Comparison of ENCODE assay signal across 9 cellular contexts in genomic region chr2:105143094-105143466, GRCh38.
DNase-seq lines count a peak whose midpoint lies in the region; ATAC-seq and TF ChIP-seq lines count a peak whose summit lies in the region.
"Had no signal": no experiment of that assay in that cellular context is flagged by ENCODE, and none has a peak within 500 bp of the region (broad histone marks: within the 10 kb centered on the region; RNA-seq: fewer than 3 reads in every experiment).

No MANE protein-coding gene starts in this region.

- H3K27ac ChIP-seq in CD4-positive, alpha-beta T cell (ENCODE audit: low read depth, low read length), result no peak overlapping the region
- H3K27ac ChIP-seq in dorsolateral prefrontal cortex, result peak overlapping the region in 31 of 59 donors; percentile 2 to 77 (median 42)

- no peak overlapping the region for H3K27ac Mint-ChIP-seq in CD4-positive, alpha-beta T cell

- H3K9me3 ChIP-seq in CD4-positive, alpha-beta T cell (ENCODE audit: control insufficient read depth, low read length), result no peaks in the 10 kb centered on the region
- H3K9me3 ChIP-seq in Loucy (ENCODE audit: insufficient read depth, low read depth, low read length) (no peaks in the 10 kb centered on the region), neuron (ENCODE audit: low read length) (no peaks in the 10 kb centered on the region)

- intact Hi-C loops in CD4-positive, alpha-beta T cell (cut with DNase I, micrococcal nuclease), result no loop called here
- intact Hi-C loops in dorsolateral prefrontal cortex (cut with DNase I) (no loop called here), Right ventricle myocardium inferior (cut with DNase I) (no loop called here)

- H3K79me2 ChIP-seq in Loucy (ENCODE audit: insufficient read depth, low read length), result no peaks in the 10 kb centered on the region

- H3K9me3 Mint-ChIP-seq in CD4-positive, alpha-beta T cell, result no peaks in the 10 kb centered on the region

- H3K9me2 ChIP-seq in Loucy (replicated peaks; ENCODE audit: low read depth, low read length), result no peaks in the 10 kb centered on the region

- CTCF ChIA-PET in CD4-positive, alpha-beta T cell (lab: Charles Lee), result no interaction called here

- no peaks in the 10 kb centered on the region for H3F3A ChIP-seq in Loucy (ENCODE audit: low read depth)

- no peak overlapping the region for H3K9ac ChIP-seq in Loucy (ENCODE audit: low read depth, low read length, poor library complexity, severe bottlenecking)

- peak overlapping the region; percentile 66 for H3K4me3 Mint-ChIP-seq in CD4-positive, alpha-beta T cell

- no peaks in the 10 kb centered on the region for H4K20me1 ChIP-seq in Loucy (ENCODE audit: insufficient read depth, low read length, poor library complexity, severe bottlenecking)

- H3K27me3 Mint-ChIP-seq in CD4-positive, alpha-beta T cell, result peaks cover 69% of the 10 kb centered on the region

- no peaks in the 10 kb centered on the region for H3K36me3 ChIP-seq in Loucy (ENCODE audit: insufficient read depth, low read length)
- peaks cover 2% of the 10 kb centered on the region for H3K36me3 ChIP-seq in neuron (ENCODE audit: insufficient read depth, low read length)

- H3K4me3 ChIP-seq in Loucy (ENCODE audit: low read length, poor library complexity, severe bottlenecking) (peak overlapping the region; percentile 70), dorsolateral prefrontal cortex (peak overlapping the region in 52 of 59 donors; percentile 15 to 73 (median 59)), neuron (ENCODE audit: low read length) (peak overlapping the region; percentile 65)

- ATAC-seq in CD4-positive, alpha-beta T cell (ENCODE audit: poor library complexity), result no peak
- ATAC-seq in GM18867 (IDR thresholded peaks at IDR 0.05; ENCODE audit: unreplicated experiment) (no peak), Right ventricle myocardium inferior (no peak)
- ATAC-seq: left colon had no signal

- H3K4me1 ChIP-seq in Loucy (ENCODE audit: insufficient read depth, low read length, poor library complexity, severe bottlenecking) (peaks cover 7% of the 10 kb centered on the region), neuron (ENCODE audit: insufficient read depth, low read length) (peaks cover 13% of the 10 kb centered on the region)

- H3K27me3 ChIP-seq in CD4-positive, alpha-beta T cell (ENCODE audit: control insufficient read depth, insufficient read depth, low read length), result peaks cover 46% of the 10 kb centered on the region
- H3K27me3 ChIP-seq in Loucy (ENCODE audit: insufficient read depth, low read length, poor library complexity, severe bottlenecking), result no peaks in the 10 kb centered on the region
- peaks cover 0 to 12% (median 0%) of the 10 kb centered on the region in 45 donors for H3K27me3 ChIP-seq in dorsolateral prefrontal cortex
- no peaks in the 10 kb centered on the region for H3K27me3 ChIP-seq in neuron (ENCODE audit: insufficient read depth, low read length)

- H3K4me1 Mint-ChIP-seq in CD4-positive, alpha-beta T cell (ENCODE audit: low read depth), result peaks cover 10% of the 10 kb centered on the region

- no peak for TF ChIP-seq CTCF in CD4-positive, alpha-beta T cell (IDR thresholded peaks at IDR 0.05)
- TF ChIP-seq CTCF in Loucy (conservative IDR thresholded peaks at IDR 0.05; ENCODE audit: low read length), result no peak
- TF ChIP-seq CTCF in dorsolateral prefrontal cortex (IDR thresholded peaks at IDR 0.05 in 54 of 56, conservative IDR thresholded peaks at IDR 0.05 in 2 of 56; ENCODE audit: low read depth in 1 of 56, partially characterized antibody in 56 of 56), result no peak

- H3K4me2 ChIP-seq in Loucy (ENCODE audit: low read depth, low read length, poor library complexity, severe bottlenecking), result peak overlapping the region; percentile 70

- H2AFZ ChIP-seq in Loucy (ENCODE audit: low read length) (peak overlapping the region; percentile 93; the same call in 1 of the 2 replicates), neuron (ENCODE audit: low read depth, low read length) (peak overlapping the region; percentile 83)

- no peak for DNase-seq in CD4-positive, alpha-beta T cell
- DNase-seq in dorsolateral prefrontal cortex (no peak), GOT3 (lab: John Stamatoyannopoulos, UW) (no peak), C1 segment of cervical spinal cord (lab: John Stamatoyannopoulos, UW) (no peak), Right ventricle myocardium inferior (ENCODE audit: missing footprints) (no peak)

- POLR2A ChIA-PET in CD4-positive, alpha-beta T cell (lab: Charles Lee), result no interaction called here

- H3K36me3 Mint-ChIP-seq in CD4-positive, alpha-beta T cell (ENCODE audit: low read depth), result no peaks in the 10 kb centered on the region
